19 cellular contexts compared by ENCODE assay signal in genomic region chr19:10768369-10768768, GRCh38. TPM values are rescaled to one million over a fixed set of nuclear protein-coding genes. Genes with fewer than 3 reads are reported as not detected.
DNase-seq lines count a peak whose midpoint lies in the region; ATAC-seq and TF ChIP-seq lines count a peak whose summit lies in the region.
"Had no signal": no experiment of that assay in that cellular context is flagged by ENCODE, and none has a peak within 500 bp of the region (broad histone marks: within the 10 kb centered on the region; RNA-seq: fewer than 3 reads in every experiment).

No MANE protein-coding gene starts in this region.

- intact Hi-C loops in left ventricle myocardium inferior (cut with micrococcal nuclease): no loop called here
- intact Hi-C loops in gastrocnemius medialis (cut with DNase I; ENCODE audit: low total_unique reads): no loop called here

- H3K27me3 ChIP-seq in left ventricle myocardium inferior (ENCODE audit: low read depth): no peaks in the 10 kb centered on the region
- H3K27me3 ChIP-seq in gastrocnemius medialis: no peaks in the 10 kb centered on the region
- H3K27me3 ChIP-seq: sigmoid colon, tibial artery had no signal

- H3K4me3 Mint-ChIP-seq in T-helper 2 cell treated with Interferon-gamma antibody and Interleukin-4, amounts not matched to agents 5 μg/mL and 100 μg/mL, for 36 hours: no peak overlapping the region
- H3K4me3 Mint-ChIP-seq: HFFc6 had no signal

- TF ChIP-seq CTCF in left ventricle myocardium inferior (IDR thresholded peaks at IDR 0.05; ENCODE audit: borderline replicate concordance): no peak
- TF ChIP-seq CTCF in gastrocnemius medialis (IDR thresholded peaks at IDR 0.05 in 4 of 5, conservative IDR thresholded peaks at IDR 0.05 in 1 of 5): no peak

- peak overlapping the region; percentile 95 for H3K27ac ChIP-seq in left ventricle myocardium inferior (replicated peaks)
- H3K27ac ChIP-seq in gastrocnemius medialis: peak overlapping the region; percentile 75 to 85 (median 82)

- H3K36me3 ChIP-seq in left ventricle myocardium inferior: peaks cover 9% of the 10 kb centered on the region
- H3K36me3 ChIP-seq in gastrocnemius medialis: peaks cover 0 to 10% of the 10 kb centered on the region in 2 donors

- H3K27me3 Mint-ChIP-seq in T-helper 2 cell treated with Interferon-gamma antibody and Interleukin-4, amounts not matched to agents 5 μg/mL and 100 μg/mL, for 36 hours (ENCODE audit: low read depth): no peaks in the 10 kb centered on the region

- no peaks in the 10 kb centered on the region for H3K9me3 ChIP-seq in left ventricle myocardium inferior (replicated peaks)
- no peaks in the 10 kb centered on the region for H3K9me3 ChIP-seq in gastrocnemius medialis
- H3K9me3 ChIP-seq: sigmoid colon, tibial artery had no signal

- peaks cover 38% of the 10 kb centered on the region for H3K4me1 Mint-ChIP-seq in T-helper 2 cell treated with Interferon-gamma antibody and Interleukin-4, amounts not matched to agents 5 μg/mL and 100 μg/mL, for 36 hours (ENCODE audit: low read depth)

- H3K4me1 ChIP-seq in left ventricle myocardium inferior: peaks cover 76% of the 10 kb centered on the region
- peaks cover 43 to 50% of the 10 kb centered on the region in 2 donors for H3K4me1 ChIP-seq in gastrocnemius medialis

- H3K9me3 Mint-ChIP-seq in T-helper 2 cell treated with Interferon-gamma antibody and Interleukin-4, amounts not matched to agents 5 μg/mL and 100 μg/mL, for 36 hours: no peaks in the 10 kb centered on the region
- H3K9me3 Mint-ChIP-seq: HFFc6 had no signal

- H3K27ac Mint-ChIP-seq in T-helper 2 cell treated with Interferon-gamma antibody and Interleukin-4, amounts not matched to agents 5 μg/mL and 100 μg/mL, for 36 hours: peak overlapping the region; percentile 69
- H3K27ac Mint-ChIP-seq: HFFc6 had no signal

- ATAC-seq in gastrocnemius medialis: no peak
- ATAC-seq in GM21447 (IDR thresholded peaks at IDR 0.05; ENCODE audit: unreplicated experiment): no peak

- in situ Hi-C loops in gastrocnemius medialis (cut with MboI; ENCODE audit: low sequenced_read_pairs in 4 of 4): loop anchor here in 1 of 4 donors (5.0 kb wide), 1 partner anchor 51 kb away; the partner anchor contains the start of gene DNM2

- no peak for DNase-seq in T-helper 2 cell treated with Interferon-gamma antibody and Interleukin-4, amounts not matched to agents 5 μg/mL and 100 μg/mL, for 36 hours (ENCODE audit: low spot score)
- DNase-seq in T-helper 2 cell (no peak), D341Med (ENCODE audit: low spot score) (peak; percentile 11), left ventricle myocardium inferior (no peak), gastrocnemius medialis (no peak), DMS114 treated with DMSO at 0.1 percent for 48 hours (lab: John Stamatoyannopoulos, UW; ENCODE audit: unreplicated experiment) (no peak), COLO668 (lab: John Stamatoyannopoulos, UW; ENCODE audit: unreplicated experiment) (no peak)
- DNase-seq: 8988T; activated CD4-positive, alpha-beta T cell treated with anti-CD3 and anti-CD28 coated beads for 1 hour; activated T-cell treated with anti-CD3 and anti-CD28 coated beads, Interleukin-2, amount 50 U/mL, for 1 hour; HFFc6; NCI-H146; NCI-H226; nucleus accumbens; sigmoid colon; stimulated activated CD4-positive, alpha-beta T cell treated with anti-CD3 and anti-CD28 coated beads, Interleukin-4, amount 100 ng/mL, for 1 hour; tibial artery had no signal

- H3K4me3 ChIP-seq in left ventricle myocardium inferior (peak overlapping the region; percentile 53), gastrocnemius medialis (no peak overlapping the region)
- H3K4me3 ChIP-seq: coronary artery, sigmoid colon, tibial artery had no signal

- no peak for TF ChIP-seq POLR2A in gastrocnemius medialis (IDR thresholded peaks at IDR 0.05)

- peaks cover 23% of the 10 kb centered on the region for H3K36me3 Mint-ChIP-seq in T-helper 2 cell treated with Interferon-gamma antibody and Interleukin-4, amounts not matched to agents 5 μg/mL and 100 μg/mL, for 36 hours (ENCODE audit: low read depth)

RNA-seq across cellular contexts. Expression of gene DNM2, which starts 50.5 kb away (rescaled TPM):
- total RNA-seq in left ventricle myocardium inferior (156 TPM), gastrocnemius medialis (100 to 1,000 TPM in 3 of 4 donors, 10 to 100 TPM in 1; 76.2 to 131 (median 108) TPM)
